ENCODE assay signal across 8 cellular contexts in the genomic region with DNA sequence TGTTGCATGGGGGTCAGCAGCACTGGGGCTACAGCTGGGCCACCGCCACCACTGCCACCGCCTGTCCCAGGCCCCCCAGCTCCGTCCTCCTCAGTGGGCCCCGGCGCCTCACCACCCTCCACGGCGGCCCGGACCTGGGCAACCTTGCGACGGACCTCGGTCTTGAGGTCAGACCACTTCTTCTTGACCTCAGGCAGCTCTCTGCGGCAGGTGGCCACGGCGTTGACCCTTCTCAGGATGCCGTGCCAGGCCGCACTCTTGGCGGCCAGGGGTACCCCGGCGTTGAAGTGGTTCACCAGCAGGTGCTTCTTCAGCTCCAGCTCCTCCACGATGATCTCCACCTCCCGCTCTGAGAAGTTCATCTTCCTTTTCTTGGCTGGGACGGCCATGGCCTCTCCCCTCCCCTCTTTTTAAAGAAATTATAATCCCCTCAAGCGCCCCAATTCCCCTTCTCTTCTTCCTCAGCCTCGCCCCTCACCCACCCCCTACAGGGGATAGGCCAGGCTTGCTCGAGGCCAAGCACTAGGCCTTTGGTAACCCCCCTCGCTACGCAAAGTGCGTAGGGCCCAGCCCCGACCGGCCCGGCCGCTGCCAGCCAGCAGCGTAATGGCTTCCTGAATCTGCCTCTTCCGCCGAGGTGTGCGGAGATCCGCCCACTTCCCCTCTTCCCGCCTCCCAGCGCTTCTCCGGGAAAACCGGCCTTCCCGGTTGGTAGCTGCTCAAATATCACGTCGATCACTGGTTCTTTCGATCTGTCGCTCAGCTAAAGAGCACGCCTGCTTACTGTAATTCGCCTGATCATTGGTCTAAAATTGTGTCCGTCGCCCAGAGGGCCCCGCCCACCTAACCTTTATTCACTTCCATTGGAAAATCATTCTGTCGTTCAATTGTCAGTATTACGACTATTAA. TPM values are rescaled to one million over a fixed set of nuclear protein-coding genes. Genes with fewer than 3 reads are reported as not detected.
DNase-seq lines count a peak whose midpoint lies in the region; ATAC-seq and TF ChIP-seq lines count a peak whose summit lies in the region.

A gene with protein sequence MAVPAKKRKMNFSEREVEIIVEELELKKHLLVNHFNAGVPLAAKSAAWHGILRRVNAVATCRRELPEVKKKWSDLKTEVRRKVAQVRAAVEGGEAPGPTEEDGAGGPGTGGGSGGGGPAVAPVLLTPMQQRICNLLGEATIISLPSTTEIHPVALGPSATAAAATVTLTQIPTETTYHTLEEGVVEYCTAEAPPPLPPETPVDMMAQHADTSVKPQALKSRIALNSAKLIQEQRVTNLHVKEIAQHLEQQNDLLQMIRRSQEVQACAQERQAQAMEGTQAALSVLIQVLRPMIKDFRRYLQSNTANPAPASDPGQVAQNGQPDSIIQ (minus strand): TSS at position 608 of the 909 bp plus-strand sequence. CDS start 219 bp downstream, at position 389.

- H3K27me3 Mint-ChIP-seq in natural killer cell treated with Interleukin-12 subunit alpha and Interleukin-12 subunit beta and Interleukin-15 and Interleukin-18, amount 100 ng/mL, for 72 hours = no peaks in the 10 kb centered on the region

- DNase-seq in EH (ENCODE audit: low read depth) (peak; percentile 99), H4 (ENCODE audit: low spot score) (peak; percentile 99), LoVo (ENCODE audit: low spot score) (peak; percentile 98), fibroblast of pulmonary artery (ENCODE audit: low read depth) (peak; percentile 100)
- peak; percentile 93 for DNase-seq in activated T-helper 9 cell treated with anti-CD3 and anti-CD28 coated beads, Interleukin-2, amount 50 U/mL, for 16 hours (ENCODE audit: low read depth)
- DNase-seq in natural killer cell treated with Interleukin-12 subunit alpha and Interleukin-12 subunit beta and Interleukin-15 and Interleukin-18, amount 100 ng/mL, for 72 hours (ENCODE audit: low spot score) = peak; percentile 98
- peak; percentile 96 for DNase-seq in stimulated activated naive CD8-positive, alpha-beta T cell treated with anti-CD3 and anti-CD28 coated beads, Interleukin-15, Interleukin-2, amounts not matched to agents 100 U/mL and 50 U/mL, for 24 hours

- no peaks in the 10 kb centered on the region for H3K36me3 Mint-ChIP-seq in natural killer cell treated with Interleukin-12 subunit alpha and Interleukin-12 subunit beta and Interleukin-15 and Interleukin-18, amount 100 ng/mL, for 72 hours

- peak within 1 kb of the TSS; percentile 78 for H3K4me3 ChIP-seq in fibroblast of pulmonary artery (replicated peaks; ENCODE audit: low read depth, low read length)

- no peak within 1 kb of the TSS for H3K4me3 Mint-ChIP-seq in natural killer cell treated with Interleukin-12 subunit alpha and Interleukin-12 subunit beta and Interleukin-15 and Interleukin-18, amount 100 ng/mL, for 72 hours

- peaks cover 28 to 34% of the 10 kb centered on the region in 2 donors for H3K4me1 Mint-ChIP-seq in natural killer cell treated with Interleukin-12 subunit alpha and Interleukin-12 subunit beta and Interleukin-15 and Interleukin-18, amount 100 ng/mL, for 72 hours (ENCODE audit: low read depth in 2 of 2)

- ATAC-seq in natural killer cell treated with Interleukin-12 subunit alpha and Interleukin-12 subunit beta and Interleukin-15 and Interleukin-18, amount 100 ng/mL, for 72 hours = peak; percentile 79 to 86
- ATAC-seq in stimulated activated naive CD8-positive, alpha-beta T cell treated with anti-CD3 and anti-CD28 coated beads, Interleukin-15, Interleukin-2, amounts not matched to agents 100 U/mL and 50 U/mL, for 24 hours = peak; percentile 71

- no peak within 1 kb of the TSS for H3K27ac Mint-ChIP-seq in natural killer cell treated with Interleukin-12 subunit alpha and Interleukin-12 subunit beta and Interleukin-15 and Interleukin-18, amount 100 ng/mL, for 72 hours

- 0 out of 2 replicates have a peak, but pooled peaks have one; percentile 21 for TF ChIP-seq POLR2A in Raji (IDR thresholded peaks at IDR 0.05; ENCODE audit: insufficient read depth, low read depth, low read length)

- TF ChIP-seq CTCF in fibroblast of pulmonary artery (IDR thresholded peaks at IDR 0.05; ENCODE audit: low read length, missing control alignments) = no peak

- no peaks in the 10 kb centered on the region for H3K9me3 Mint-ChIP-seq in natural killer cell treated with Interleukin-12 subunit alpha and Interleukin-12 subunit beta and Interleukin-15 and Interleukin-18, amount 100 ng/mL, for 72 hours

RNA-seq across cellular contexts. Expression of the gene that starts here (rescaled TPM):
- 6.5 and 12.3 TPM in 2 replicates for total RNA-seq in H4 (2014; rRNA removed; shearing (Covaris generic))
- 10 to 100 TPM; 15.7 to 16.4 TPM for total RNA-seq in natural killer cell treated with Interleukin-12 subunit alpha and Interleukin-12 subunit beta and Interleukin-15 and Interleukin-18, amount 100 ng/mL, for 72 hours

Comparison
In these comparisons a context has a peak if more than half of its experiments do, and no peak if none do; other contexts are left out.
1. Peak in every context shown above with its lines: DNase-seq, ATAC-seq and H3K4me3 ChIP-seq.